In genomic region chr20:43993552-43993951, GRCh38 we compare ENCODE assay signal across 19 cellular contexts.
"Had no signal": no experiment of that assay in that cellular context is flagged by ENCODE, and none has a peak within 500 bp of the region (broad histone marks: within the 10 kb centered on the region; RNA-seq: fewer than 3 reads in every experiment).

No MANE protein-coding gene starts in this region.

- DNase-seq: effector CD4-positive, alpha-beta T cell; endodermal cell; erythroblast; immature natural killer cell; kidney; left cardiac atrium; left ventricle myocardium inferior; lower lobe of right lung; natural killer cell; spleen; stimulated activated CD4-positive, alpha-beta T cell treated with anti-CD3 and anti-CD28 coated beads, Interleukin-15, amount 100 ng/mL, for 24 hours; stimulated activated CD4-positive, alpha-beta T cell treated with anti-CD3 and anti-CD28 coated beads, Interleukin-1b, Interleukin-23, amount 100 ng/mL, for 48 hours; stimulated activated CD4-positive, alpha-beta T cell treated with anti-CD3 and anti-CD28 coated beads, Interleukin-4, amount 100 ng/mL, for 24 hours; tibial artery; upper lobe of left lung; uterus had no signal

- H3K9me3 ChIP-seq: gastroesophageal sphincter, tibial artery, upper lobe of left lung, uterus had no signal

- H3K36me3 ChIP-seq: gastroesophageal sphincter, left ventricle myocardium inferior, lower lobe of right lung, spleen, tibial artery, upper lobe of left lung, uterus had no signal

- H3K27me3 ChIP-seq: gastroesophageal sphincter, spleen, tibial artery, upper lobe of left lung, uterus had no signal

- ATAC-seq: gastroesophageal sphincter; left cardiac atrium; lower lobe of right lung; natural killer cell; sciatic nerve; stimulated activated memory B cell treated with anti-CD40 and anti-IgM and Interleukin-4, amounts not matched to agents 10 μg/mL and 1 μg/mL and 100 μg/mL, for 72 hours had no signal

- H3K4me3 ChIP-seq: gastroesophageal sphincter, left ventricle myocardium inferior, lower lobe of right lung, spleen, tibial artery, upper lobe of left lung, uterus had no signal

- H3K4me1 ChIP-seq: gastroesophageal sphincter, left ventricle myocardium inferior, lower lobe of right lung, spleen, tibial artery, upper lobe of left lung, uterus had no signal

- H3K27ac ChIP-seq: gastroesophageal sphincter, left ventricle myocardium inferior, lower lobe of right lung, spleen, tibial artery, upper lobe of left lung, uterus had no signal
